ENCODE assay signal across 21 cellular contexts in the genomic region with DNA sequence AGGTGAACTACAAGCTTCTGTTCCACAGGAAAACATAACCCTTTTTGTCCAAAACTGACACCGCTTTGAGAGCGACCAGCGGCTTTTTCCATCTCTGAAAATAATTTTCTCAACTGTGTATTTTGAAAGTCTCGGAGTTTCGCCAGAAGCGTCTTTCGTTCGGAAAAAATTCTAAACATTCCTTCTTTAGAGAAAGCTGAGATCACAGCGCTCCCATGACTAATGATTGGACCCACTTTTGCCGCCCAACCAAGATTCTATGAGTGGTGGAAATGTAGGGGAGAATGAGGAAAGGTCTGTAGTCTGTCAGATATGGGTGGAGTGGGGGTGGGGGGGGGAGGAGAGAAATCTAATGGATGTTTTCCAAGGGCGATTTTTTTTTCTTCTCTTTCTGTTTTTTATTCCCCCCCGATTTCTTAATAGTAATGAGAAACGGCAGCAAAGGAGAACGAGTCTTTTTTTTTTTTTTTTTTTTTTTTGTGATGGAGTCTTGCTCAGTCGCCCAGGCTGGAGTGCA.
"Had no signal": no experiment of that assay in that cellular context is flagged by ENCODE, and none has a peak within 500 bp of the region (broad histone marks: within the 10 kb centered on the region; RNA-seq: fewer than 3 reads in every experiment).

No MANE protein-coding gene starts in this region.

- DNase-seq: activated CD8-positive, alpha-beta memory T cell treated with anti-CD3 and anti-CD28 coated beads, Interleukin-2, amount 50 U/mL, for 48 hours; activated CD8-positive, alpha-beta T cell treated with anti-CD3 and anti-CD28 coated beads, Interleukin-2, amount 10 ng/mL, durations not matched to agents 7 days and 5 days; activated T-cell treated with anti-CD3 and anti-CD28 coated beads, Interleukin-2, amount 50 U/mL, for 72 hours; adrenal gland; caudate nucleus; colonic mucosa; esophagus squamous epithelium; foreskin keratinocyte; glutamatergic neuron; hypothalamus; left ventricle myocardium superior; mesenchymal stem cell; natural killer cell; retina; stimulated activated CD4-positive, alpha-beta T cell treated with anti-CD3 and anti-CD28 coated beads, Interleukin-4, amount 100 ng/mL, for 1 hour; stimulated activated naive CD4-positive, alpha-beta T cell; T-helper 2 cell; tibial artery had no signal

- H3K4me1 ChIP-seq: colonic mucosa, foreskin keratinocyte, vagina had no signal

- H3K4me3 ChIP-seq: adrenal gland, colonic mucosa, esophagus squamous epithelium, tibial artery, vagina had no signal

- H3K27ac Mint-ChIP-seq: activated CD4-positive, alpha-beta T cell treated with anti-CD3 and anti-CD28 coated beads for 36 hours; activated T-cell treated with anti-CD3 and anti-CD28 coated beads, Interleukin-2, amount 50 U/mL, for 72 hours; natural killer cell had no signal

- H3K36me3 ChIP-seq: adrenal gland, colonic mucosa, esophagus squamous epithelium, neutrophil, tibial artery, vagina had no signal

- H3K9me3 ChIP-seq: adrenal gland, colonic mucosa, vagina had no signal

- H3K27ac ChIP-seq: adrenal gland, colonic mucosa, esophagus squamous epithelium, foreskin keratinocyte, neutrophil, tibial artery, vagina had no signal

- H3K27me3 ChIP-seq: vagina had no signal

- ATAC-seq: activated CD8-positive, alpha-beta T cell treated with anti-CD3 and anti-CD28 coated beads, Interleukin-2, amount 10 ng/mL, durations not matched to agents 7 days and 5 days; left ventricle myocardium superior; natural killer cell had no signal

- H3K4me3 Mint-ChIP-seq: activated CD4-positive, alpha-beta T cell treated with anti-CD3 and anti-CD28 coated beads for 36 hours; activated CD8-positive, alpha-beta T cell treated with anti-CD3 and anti-CD28 coated beads, Interleukin-2, amount 10 ng/mL, durations not matched to agents 7 days and 5 days; natural killer cell had no signal
